19 cellular contexts compared by ENCODE assay signal in genomic region chrX:77017093-77017492, GRCh38.
"Had no signal": no experiment of that assay in that cellular context is flagged by ENCODE, and none has a peak within 500 bp of the region (broad histone marks: within the 10 kb centered on the region; RNA-seq: fewer than 3 reads in every experiment).

No MANE protein-coding gene starts in this region.

- H3K36me3 ChIP-seq: esophagus muscularis mucosa, gastrocnemius medialis, heart right ventricle, left lung, lower lobe of right lung had no signal

- H3K27me3 ChIP-seq: esophagus muscularis mucosa, left lung had no signal

- H3K9me3 ChIP-seq: esophagus muscularis mucosa, gastrocnemius medialis, heart right ventricle, left lung, lower lobe of right lung had no signal

- H3K4me1 ChIP-seq: esophagus muscularis mucosa, gastrocnemius medialis, heart right ventricle, left lung, lower lobe of right lung had no signal

- ATAC-seq: gastrocnemius medialis, heart right ventricle, left cardiac atrium, left lung, left ventricle myocardium superior, lower lobe of right lung had no signal

- H3K27ac ChIP-seq: dorsolateral prefrontal cortex, esophagus muscularis mucosa, gastrocnemius medialis, heart right ventricle, left lung, lower lobe of right lung had no signal

- DNase-seq: dermis blood vessel endothelial cell; dorsolateral prefrontal cortex; effector CD4-positive, alpha-beta T cell; effector memory CD4-positive, alpha-beta T cell; foreskin fibroblast; foreskin melanocyte; gastrocnemius medialis; glutamatergic neuron; head of caudate nucleus; heart right ventricle; hippocampal formation; left cardiac atrium; left lung; left ventricle myocardium superior; lower lobe of right lung; mesendoderm; midbrain had no signal

- H3K4me3 ChIP-seq: coronary artery, dorsolateral prefrontal cortex, esophagus muscularis mucosa, gastrocnemius medialis, heart right ventricle, left lung, lower lobe of right lung had no signal
